ENCODE assay signal across 22 cellular contexts in the genomic region with DNA sequence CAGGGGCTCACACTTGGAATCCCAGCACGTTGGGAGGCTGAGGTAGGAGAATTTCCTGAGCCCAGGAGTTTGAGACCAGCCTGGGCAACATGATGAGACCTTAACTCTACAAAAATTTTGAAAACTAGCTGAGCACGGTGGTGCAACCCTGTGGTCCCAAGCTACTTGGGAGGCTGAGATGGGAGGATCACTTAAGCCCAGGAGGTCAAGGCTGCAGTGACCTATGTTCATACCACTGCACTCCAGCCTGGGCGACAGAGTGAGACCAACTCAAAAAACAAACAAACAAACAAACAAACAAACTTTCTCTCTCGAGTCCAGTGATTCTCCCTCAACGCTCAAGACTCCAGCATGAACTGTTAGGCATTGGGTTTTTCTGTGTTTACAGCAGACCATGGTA.
"Had no signal": no experiment of that assay in that cellular context is flagged by ENCODE, and none has a peak within 500 bp of the region (broad histone marks: within the 10 kb centered on the region; RNA-seq: fewer than 3 reads in every experiment).

No MANE protein-coding gene starts in this region.

- H3K27ac ChIP-seq: breast epithelium, right atrium auricular region, suprapubic skin had no signal

- H3K27me3 ChIP-seq: breast epithelium, esophagus squamous epithelium, right atrium auricular region, suprapubic skin had no signal

- H3K9me3 Mint-ChIP-seq: activated naive CD8-positive, alpha-beta T cell treated with anti-CD3 and anti-CD28 coated beads for 36 hours; activated T-cell treated with anti-CD3 and anti-CD28 coated beads, Interleukin-2, amount 50 U/mL, for 4 hours; naive B cell; T-helper 2 cell treated with Interferon-gamma antibody and Interleukin-4, amounts not matched to agents 5 μg/mL and 100 μg/mL, for 36 hours had no signal

- ATAC-seq: activated CD4-positive, CD25-positive, alpha-beta regulatory T cell treated with anti-CD3 and anti-CD28 coated beads, Interleukin-2, amount 50 U/mL, for 24 hours; activated CD8-positive, alpha-beta memory T cell treated with anti-CD3 and anti-CD28 coated beads, Interleukin-2, amount 10 ng/mL, durations not matched to agents 7 days and 5 days; activated T-cell treated with anti-CD3 and anti-CD28 coated beads, Interleukin-2, amount 50 U/mL, for 4 hours; left lobe of liver had no signal

- H3K4me3 Mint-ChIP-seq: activated CD8-positive, alpha-beta memory T cell treated with anti-CD3 and anti-CD28 coated beads, Interleukin-2, amount 10 ng/mL, durations not matched to agents 7 days and 5 days; activated naive CD8-positive, alpha-beta T cell treated with anti-CD3 and anti-CD28 coated beads for 36 hours; activated T-cell treated with anti-CD3 and anti-CD28 coated beads, Interleukin-2, amount 50 U/mL, for 4 hours; T-helper 2 cell treated with Interferon-gamma antibody and Interleukin-4, amounts not matched to agents 5 μg/mL and 100 μg/mL, for 36 hours had no signal

- DNase-seq: activated CD4-positive, alpha-beta T cell treated with anti-CD3 and anti-CD28 coated beads, Interleukin-2, amount 50 U/mL, for 4 hours; activated CD8-positive, alpha-beta memory T cell treated with anti-CD3 and anti-CD28 coated beads, Interleukin-2, amount 10 ng/mL, durations not matched to agents 7 days and 5 days; activated effector memory CD4-positive, alpha-beta T cell treated with anti-CD3 and anti-CD28 coated beads, Interleukin-2, amount 50 U/mL, for 16 hours; activated naive CD8-positive, alpha-beta T cell treated with anti-CD3 and anti-CD28 coated beads for 36 hours; activated T-cell treated with anti-CD3 and anti-CD28 coated beads, Interleukin-2, amount 50 U/mL, for 4 hours; esophagus squamous epithelium; hippocampal formation; naive B cell; occipital lobe; stimulated activated CD4-positive, alpha-beta T cell treated with anti-CD3 and anti-CD28 coated beads, Interleukin-4, amount 100 ng/mL, for 4 hours; stimulated activated CD8-positive, alpha-beta memory T cell treated with anti-CD3 and anti-CD28 coated beads, Interleukin-4, amount 100 ng/mL, for 48 hours; stimulated activated naive CD4-positive, alpha-beta T cell treated with Interleukin-2 at 50 U/mL for 16 hours; SW 1271; trophoblast cell had no signal

- H3K4me3 ChIP-seq: breast epithelium, esophagus squamous epithelium, right atrium auricular region, skin epidermis, suprapubic skin had no signal

- H3K27ac Mint-ChIP-seq: activated CD8-positive, alpha-beta memory T cell treated with anti-CD3 and anti-CD28 coated beads, Interleukin-2, amount 10 ng/mL, durations not matched to agents 7 days and 5 days; progenitor cell of endocrine pancreas; T-helper 2 cell treated with Interferon-gamma antibody and Interleukin-4, amounts not matched to agents 5 μg/mL and 100 μg/mL, for 36 hours had no signal

- H3K27me3 Mint-ChIP-seq: activated CD8-positive, alpha-beta memory T cell treated with anti-CD3 and anti-CD28 coated beads, Interleukin-2, amount 10 ng/mL, durations not matched to agents 7 days and 5 days; activated naive CD8-positive, alpha-beta T cell treated with anti-CD3 and anti-CD28 coated beads for 36 hours; naive B cell; progenitor cell of endocrine pancreas had no signal

- H3K36me3 ChIP-seq: breast epithelium had no signal
